27 cellular contexts compared by ENCODE assay signal in the genomic region with DNA sequence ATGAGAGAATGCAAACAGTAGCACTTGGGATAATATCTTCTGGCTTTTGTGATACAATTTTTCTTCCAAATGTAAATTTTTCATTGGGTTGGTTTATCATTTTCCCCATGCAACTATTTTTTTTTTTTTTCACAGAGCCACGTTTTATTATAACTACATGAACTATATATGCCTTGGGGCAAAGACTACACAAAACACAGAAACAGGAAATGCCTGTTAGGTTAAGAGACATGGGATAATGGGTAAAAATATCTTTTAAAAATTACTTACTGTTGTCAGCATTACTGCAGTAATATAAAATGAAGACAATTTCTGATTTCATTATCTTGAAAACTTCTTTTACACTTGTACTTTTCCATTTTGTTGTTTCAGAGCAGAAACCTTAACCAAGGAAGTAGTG.
DNase-seq lines count a peak whose midpoint lies in the region; FAIRE-seq and TF ChIP-seq lines count a peak whose summit lies in the region.
"Had no signal": no experiment of that assay in that cellular context is flagged by ENCODE, and none has a peak within 500 bp of the region (broad histone marks: within the 10 kb centered on the region; RNA-seq: fewer than 3 reads in every experiment).

No MANE protein-coding gene starts in this region.

- DNase-seq in EH (ENCODE audit: low read depth) (peak; percentile 61), astrocyte (ENCODE audit: low read depth) (no peak), keratinocyte (ENCODE audit: low read depth, low spot score) (no peak), activated T-cell treated with anti-CD3 and anti-CD28 coated beads for 4 hours (no peak), OCI-M2 (lab: John Stamatoyannopoulos, UW; ENCODE audit: unreplicated experiment) (no peak), H4 (ENCODE audit: low spot score) (no peak)
- no peak for DNase-seq in NK-92 treated with Interleukin-12 subunit alpha and Interleukin-12 subunit beta, amount 100 ng/mL, for 24 hours (lab: John Stamatoyannopoulos, UW)
- DNase-seq: activated CD4-positive, alpha-beta T cell treated with anti-CD3 and anti-CD28 coated beads for 4 hours; activated gamma-delta T cell; brain microvascular endothelial cell; effector CD8-positive, alpha-beta T cell; GDM1; heart right ventricle; left colon; MV-4-11; NCI-H1694; NCI-H2171; NCI-H524 treated with DMSO at 0.1 percent for 48 hours; RPMI8226; stimulated activated CD4-positive, alpha-beta T cell treated with anti-CD3 and anti-CD28 coated beads, Interleukin-4, amount 100 ng/mL, for 24 hours; T-helper 2 cell had no signal

- no peaks in the 10 kb centered on the region for H3F3A ChIP-seq in Loucy (ENCODE audit: low read depth)

- H4K20me1 ChIP-seq in Loucy (ENCODE audit: insufficient read depth, low read length, poor library complexity, severe bottlenecking) (no peaks in the 10 kb centered on the region), astrocyte (ENCODE audit: insufficient read depth, low read length) (no peaks in the 10 kb centered on the region), keratinocyte (ENCODE audit: control insufficient read depth, extremely low read depth, insufficient read depth, low read length) (no peaks in the 10 kb centered on the region)
- H4K20me1 ChIP-seq: BLaER1 had no signal

- H3K9me3 ChIP-seq in Loucy (ENCODE audit: insufficient read depth, low read depth, low read length): no peaks in the 10 kb centered on the region
- H3K9me3 ChIP-seq in astrocyte (ENCODE audit: insufficient read depth, low read depth, low read length): no peaks in the 10 kb centered on the region
- H3K9me3 ChIP-seq in keratinocyte (ENCODE audit: control insufficient read depth, low read depth, low read length): no peaks in the 10 kb centered on the region

- H3K9me3 Mint-ChIP-seq in astrocyte (ENCODE audit: unreplicated experiment): no peaks in the 10 kb centered on the region
- H3K9me3 Mint-ChIP-seq: memory B cell; stimulated activated memory B cell treated with anti-CD40 and anti-IgM and Interleukin-4, amounts not matched to agents 10 μg/mL and 1 μg/mL and 100 μg/mL, for 72 hours had no signal

- no peak for TF ChIP-seq CTCF in Loucy (conservative IDR thresholded peaks at IDR 0.05; ENCODE audit: low read length)
- no peak for TF ChIP-seq CTCF in astrocyte (IDR thresholded peaks at IDR 0.05; ENCODE audit: insufficient read depth, low read depth, low read length)
- no peak for TF ChIP-seq CTCF in keratinocyte (optimal IDR thresholded peaks at IDR 0.05 in 1 of 3, IDR thresholded peaks at IDR 0.05 in 1 of 3, conservative IDR thresholded peaks at IDR 0.05 in 1 of 3; ENCODE audit: extremely low read depth in 1 of 3, insufficient read depth in 2 of 3, low read length in 3 of 3)

- H3K27me3 ChIP-seq in Loucy (ENCODE audit: insufficient read depth, low read length, poor library complexity, severe bottlenecking) (no peaks in the 10 kb centered on the region), astrocyte (ENCODE audit: insufficient read depth, low read length) (no peaks in the 10 kb centered on the region), keratinocyte (ENCODE audit: control insufficient read depth, extremely low read depth, insufficient read depth, low read length) (no peaks in the 10 kb centered on the region)
- H3K27me3 ChIP-seq: BLaER1, brain microvascular endothelial cell, heart right ventricle had no signal

- H3K9ac ChIP-seq in Loucy (ENCODE audit: low read depth, low read length, poor library complexity, severe bottlenecking) (no peak overlapping the region), astrocyte (ENCODE audit: low read length) (no peak overlapping the region), keratinocyte (ENCODE audit: control insufficient read depth, extremely low read depth, insufficient read depth, low read length) (no peak overlapping the region)
- H3K9ac ChIP-seq: BLaER1, KMS-11 had no signal

- H3K4me1 ChIP-seq in Loucy (ENCODE audit: insufficient read depth, low read length, poor library complexity, severe bottlenecking) (peaks cover 12% of the 10 kb centered on the region), astrocyte (ENCODE audit: insufficient read depth, low read length) (peaks cover 6% of the 10 kb centered on the region), keratinocyte (ENCODE audit: control insufficient read depth, extremely low read depth, insufficient read depth, low read length) (peaks cover 22% of the 10 kb centered on the region)

- H3K27ac ChIP-seq in astrocyte (ENCODE audit: low read depth, low read length): no peak overlapping the region
- no peak overlapping the region for H3K27ac ChIP-seq in keratinocyte (ENCODE audit: control insufficient read depth, insufficient read depth, low read length)
- H3K27ac ChIP-seq: BLaER1, brain microvascular endothelial cell, heart right ventricle, KMS-11 had no signal

- no peak overlapping the region for H2AFZ ChIP-seq in Loucy (ENCODE audit: low read length)
- H2AFZ ChIP-seq in astrocyte (ENCODE audit: low read depth, low read length): no peak overlapping the region
- H2AFZ ChIP-seq in keratinocyte (ENCODE audit: control insufficient read depth, low read length): peak overlapping the region; percentile 43

- peaks cover 3% of the 10 kb centered on the region for H3K4me1 Mint-ChIP-seq in astrocyte (ENCODE audit: low read depth, unreplicated experiment)
- H3K4me1 Mint-ChIP-seq: memory B cell; stimulated activated memory B cell treated with anti-CD40 and anti-IgM and Interleukin-4, amounts not matched to agents 10 μg/mL and 1 μg/mL and 100 μg/mL, for 72 hours had no signal

- H3K9me2 ChIP-seq in Loucy (replicated peaks; ENCODE audit: low read depth, low read length): no peaks in the 10 kb centered on the region

- no peaks in the 10 kb centered on the region for H3K27me3 Mint-ChIP-seq in astrocyte (ENCODE audit: low read depth, unreplicated experiment)
- H3K27me3 Mint-ChIP-seq: memory B cell; progenitor cell of endocrine pancreas; stimulated activated memory B cell treated with anti-CD40 and anti-IgM and Interleukin-4, amounts not matched to agents 10 μg/mL and 1 μg/mL and 100 μg/mL, for 72 hours had no signal

- FAIRE-seq in astrocyte (lab: Jason Lieb, UNC): peak; percentile 23
- no peak for FAIRE-seq in keratinocyte (lab: Jason Lieb, UNC)

- H3K36me3 ChIP-seq in Loucy (ENCODE audit: insufficient read depth, low read length) (no peaks in the 10 kb centered on the region), astrocyte (ENCODE audit: insufficient read depth, low read length) (no peaks in the 10 kb centered on the region), keratinocyte (ENCODE audit: control insufficient read depth in 2 of 2, extremely low read depth in 1 of 2, insufficient read depth in 2 of 2, low read length in 2 of 2) (no peaks in the 10 kb centered on the region)
- H3K36me3 ChIP-seq: brain microvascular endothelial cell, heart right ventricle had no signal

- dilution Hi-C loops in keratinocyte (cut with MboI; ENCODE audit: extremely low pct_ligation_motif_present, low sequenced_read_pairs): no loop called here

- H3K4me3 ChIP-seq in Loucy (ENCODE audit: low read length, poor library complexity, severe bottlenecking) (no peak overlapping the region), astrocyte (ENCODE audit: insufficient read depth, low read depth, low read length) (no peak overlapping the region), keratinocyte (ENCODE audit: control insufficient read depth in 2 of 3, extremely low read depth in 1 of 3, insufficient read depth in 2 of 3, low read depth in 1 of 3, low read length in 3 of 3) (no peak overlapping the region)
- H3K4me3 ChIP-seq: BLaER1, heart right ventricle had no signal

- no peak overlapping the region for H3K27ac Mint-ChIP-seq in astrocyte (ENCODE audit: unreplicated experiment)
- H3K27ac Mint-ChIP-seq: memory B cell; progenitor cell of endocrine pancreas; stimulated activated memory B cell treated with anti-CD40 and anti-IgM and Interleukin-4, amounts not matched to agents 10 μg/mL and 1 μg/mL and 100 μg/mL, for 72 hours had no signal

- H3K79me2 ChIP-seq in Loucy (ENCODE audit: insufficient read depth, low read length) (no peaks in the 10 kb centered on the region), astrocyte (ENCODE audit: insufficient read depth, low read length) (no peaks in the 10 kb centered on the region), keratinocyte (ENCODE audit: control insufficient read depth, insufficient read depth, low read length) (no peaks in the 10 kb centered on the region)

- peaks cover 3% of the 10 kb centered on the region for H3K36me3 Mint-ChIP-seq in astrocyte (ENCODE audit: low read depth, unreplicated experiment)

- H3K9me1 ChIP-seq in keratinocyte (ENCODE audit: control insufficient read depth, extremely low read depth, insufficient read depth, low read length): no peaks in the 10 kb centered on the region

- H3K4me3 Mint-ChIP-seq in astrocyte (ENCODE audit: unreplicated experiment): no peak overlapping the region
- H3K4me3 Mint-ChIP-seq: memory B cell; stimulated activated memory B cell treated with anti-CD40 and anti-IgM and Interleukin-4, amounts not matched to agents 10 μg/mL and 1 μg/mL and 100 μg/mL, for 72 hours had no signal

- H3K4me2 ChIP-seq in Loucy (ENCODE audit: low read depth, low read length, poor library complexity, severe bottlenecking) (peak overlapping the region; percentile 5), astrocyte (ENCODE audit: low read length) (no peak overlapping the region), keratinocyte (ENCODE audit: control insufficient read depth, extremely low read depth, insufficient read depth, low read depth, low read length) (no peak overlapping the region)
- H3K4me2 ChIP-seq: BLaER1, KMS-11 had no signal
